In the genomic region with DNA sequence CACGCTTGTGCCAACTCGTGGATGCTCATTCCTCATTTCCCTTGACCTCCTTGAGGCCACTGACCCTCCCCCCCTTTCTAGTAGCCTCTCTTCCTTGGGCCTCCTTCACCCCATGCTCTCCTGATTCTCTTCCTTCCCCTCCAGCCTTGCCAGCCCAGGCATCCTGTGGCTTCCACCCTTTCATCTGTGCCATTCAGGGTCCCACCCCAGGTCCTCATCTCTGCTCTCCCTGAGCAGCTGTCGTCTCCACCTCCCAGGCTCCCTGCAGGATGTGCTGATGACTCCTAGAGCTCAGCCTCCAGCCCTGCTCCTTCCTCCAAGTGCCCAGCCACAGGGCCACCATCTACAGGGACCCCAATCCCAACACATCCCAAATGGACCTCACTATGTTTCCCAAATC, we compare ENCODE assay signal across 15 cellular contexts.
DNase-seq lines count a peak whose midpoint lies in the region; ATAC-seq and TF ChIP-seq lines count a peak whose summit lies in the region.
"Had no signal": no experiment of that assay in that cellular context is flagged by ENCODE, and none has a peak within 500 bp of the region (broad histone marks: within the 10 kb centered on the region; RNA-seq: fewer than 3 reads in every experiment).

No MANE protein-coding gene starts in this region.

- no peak overlapping the region for H3K23ac ChIP-seq in neuronal stem cell (ENCODE audit: low read depth, low read length, poor library complexity)

- H2AK5ac ChIP-seq in neuronal stem cell (ENCODE audit: low read depth, low read length): peak overlapping the region; percentile 20

- intact Hi-C loops in stomach (cut with DNase I; ENCODE audit: low total_unique reads): no loop called here

- H3K14ac ChIP-seq in neuronal stem cell (ENCODE audit: low read length): no peak overlapping the region

- peaks cover 11% of the 10 kb centered on the region for H3K27me3 Mint-ChIP-seq in activated naive CD8-positive, alpha-beta T cell treated with anti-CD3 and anti-CD28 coated beads for 36 hours
- peaks cover 12% of the 10 kb centered on the region for H3K27me3 Mint-ChIP-seq in activated naive CD8-positive, alpha-beta T cell treated with anti-CD3 and anti-CD28 coated beads, Interleukin-2, amount 50 U/mL, for 24 hours
- peaks cover 29% of the 10 kb centered on the region for H3K27me3 Mint-ChIP-seq in chondrocyte (ENCODE audit: low read depth)

- H3K18ac ChIP-seq in neuronal stem cell (ENCODE audit: low read length): peak overlapping the region; percentile 31

- peak overlapping the region; percentile 25 for H3K27ac Mint-ChIP-seq in activated naive CD8-positive, alpha-beta T cell treated with anti-CD3 and anti-CD28 coated beads for 36 hours
- H3K27ac Mint-ChIP-seq in activated naive CD8-positive, alpha-beta T cell treated with anti-CD3 and anti-CD28 coated beads, Interleukin-2, amount 50 U/mL, for 24 hours: no peak overlapping the region
- no peak overlapping the region for H3K27ac Mint-ChIP-seq in chondrocyte (ENCODE audit: unreplicated experiment)
- H3K27ac Mint-ChIP-seq: CD4-positive, alpha-beta memory T cell had no signal

- no peak for TF ChIP-seq EP300 in stomach (IDR thresholded peaks at IDR 0.05)

- H3K9ac ChIP-seq in neuronal stem cell (ENCODE audit: low read depth, low read length, poor library complexity): no peak overlapping the region
- H3K9ac ChIP-seq: GM23248 had no signal

- no peak overlapping the region for H3K27ac ChIP-seq in neuronal stem cell (replicated peaks; ENCODE audit: low read length)
- no peak overlapping the region for H3K27ac ChIP-seq in stomach
- H3K27ac ChIP-seq: A549, C4-2B, GM23248 had no signal

- no peak overlapping the region for H4K91ac ChIP-seq in neuronal stem cell (ENCODE audit: low read depth, low read length, poor library complexity)

- H3K79me1 ChIP-seq in neuronal stem cell (ENCODE audit: low read depth, low read length): no peaks in the 10 kb centered on the region

- H2BK15ac ChIP-seq in neuronal stem cell (ENCODE audit: low read length): no peak overlapping the region

- H3K36me3 Mint-ChIP-seq in activated naive CD8-positive, alpha-beta T cell treated with anti-CD3 and anti-CD28 coated beads for 36 hours: no peaks in the 10 kb centered on the region
- H3K36me3 Mint-ChIP-seq in activated naive CD8-positive, alpha-beta T cell treated with anti-CD3 and anti-CD28 coated beads, Interleukin-2, amount 50 U/mL, for 24 hours (ENCODE audit: low read depth): no peaks in the 10 kb centered on the region
- no peaks in the 10 kb centered on the region for H3K36me3 Mint-ChIP-seq in chondrocyte (ENCODE audit: low read depth)
- H3K36me3 Mint-ChIP-seq: CD4-positive, alpha-beta memory T cell had no signal

- no peak overlapping the region for H2BK5ac ChIP-seq in neuronal stem cell (ENCODE audit: low read length)

- DNase-seq in activated naive CD8-positive, alpha-beta T cell treated with anti-CD3 and anti-CD28 coated beads for 36 hours: no peak
- DNase-seq in activated naive CD8-positive, alpha-beta T cell treated with anti-CD3 and anti-CD28 coated beads, Interleukin-2, amount 50 U/mL, for 24 hours: no peak
- DNase-seq in chondrocyte (ENCODE audit: low spot score): peak; percentile 56
- no peak for DNase-seq in neuronal stem cell (ENCODE audit: low spot score)
- no peak for DNase-seq in stomach
- DNase-seq: CD4-positive, alpha-beta memory T cell; GM23248; H7 had no signal

- TF ChIP-seq POLR2A in stomach (IDR thresholded peaks at IDR 0.05): no peak

- no CpG with 5 or more reads among the region's 3 CpGs for WGBS in neuronal stem cell (ENCODE audit: extremely low coverage in 2 of 2, insufficient read length in 2 of 2, insufficient replicate concordance in 1 of 2), 2 donors
- WGBS in stomach, 5 donors: 27 to 46% (median 31%) methylated on average over 3 of the region's 3 CpGs

- H3K4me3 ChIP-seq in neuronal stem cell (ENCODE audit: low read length in 2 of 2) (no peak overlapping the region), stomach (no peak overlapping the region)
- H3K4me3 ChIP-seq: A549, GM12878, GM23248 had no signal

- no peak overlapping the region for H3K4me3 Mint-ChIP-seq in activated naive CD8-positive, alpha-beta T cell treated with anti-CD3 and anti-CD28 coated beads for 36 hours
- no peak overlapping the region for H3K4me3 Mint-ChIP-seq in activated naive CD8-positive, alpha-beta T cell treated with anti-CD3 and anti-CD28 coated beads, Interleukin-2, amount 50 U/mL, for 24 hours
- H3K4me3 Mint-ChIP-seq in chondrocyte (ENCODE audit: unreplicated experiment): no peak overlapping the region
- H3K4me3 Mint-ChIP-seq: CD4-positive, alpha-beta memory T cell had no signal

- no peak overlapping the region for H3K4ac ChIP-seq in neuronal stem cell (ENCODE audit: low read length)

- no peak overlapping the region for H2BK120ac ChIP-seq in neuronal stem cell (ENCODE audit: low read depth, low read length)

- no peak overlapping the region for H2BK12ac ChIP-seq in neuronal stem cell (ENCODE audit: low read length)

- H3K27me3 ChIP-seq in neuronal stem cell (ENCODE audit: control insufficient read depth in 3 of 3, insufficient read depth in 3 of 3, low read depth in 1 of 3, low read length in 3 of 3) (peaks cover 0 to 9% (median 0%) of the 10 kb centered on the region in 3 experiments), stomach (peaks cover 0 to 91% (median 3%) of the 10 kb centered on the region in 3 donors)
- H3K27me3 ChIP-seq: BE2C had no signal

- H3K4me1 ChIP-seq in neuronal stem cell (ENCODE audit: control insufficient read depth in 2 of 2, insufficient read depth in 1 of 2, low read depth in 1 of 2, low read length in 2 of 2): peaks cover 0 to 5% of the 10 kb centered on the region in 2 donors
- no peaks in the 10 kb centered on the region for H3K4me1 ChIP-seq in stomach
- H3K4me1 ChIP-seq: A549 had no signal

- H3K4me2 ChIP-seq in neuronal stem cell (ENCODE audit: insufficient read depth, low read length, poor library complexity, severe bottlenecking): no peak overlapping the region
- H3K4me2 ChIP-seq: A549 had no signal

- H3K36me3 ChIP-seq in neuronal stem cell (replicated peaks in 1 of 2; ENCODE audit: control insufficient read depth in 2 of 2, insufficient read depth in 2 of 2, low read length in 2 of 2): no peaks in the 10 kb centered on the region
- no peaks in the 10 kb centered on the region for H3K36me3 ChIP-seq in stomach
- H3K36me3 ChIP-seq: BE2C had no signal

- H3K9me3 Mint-ChIP-seq in activated naive CD8-positive, alpha-beta T cell treated with anti-CD3 and anti-CD28 coated beads for 36 hours: no peaks in the 10 kb centered on the region
- no peaks in the 10 kb centered on the region for H3K9me3 Mint-ChIP-seq in activated naive CD8-positive, alpha-beta T cell treated with anti-CD3 and anti-CD28 coated beads, Interleukin-2, amount 50 U/mL, for 24 hours
- H3K9me3 Mint-ChIP-seq in chondrocyte (ENCODE audit: low read depth): no peaks in the 10 kb centered on the region
- H3K9me3 Mint-ChIP-seq: CD4-positive, alpha-beta memory T cell had no signal

- H3K9me3 ChIP-seq in neuronal stem cell (replicated peaks in 1 of 2; ENCODE audit: control insufficient read depth in 2 of 2, insufficient read depth in 1 of 2, low read depth in 1 of 2, low read length in 2 of 2) (no peaks in the 10 kb centered on the region), stomach (no peaks in the 10 kb centered on the region)
- H3K9me3 ChIP-seq: A549, BE2C had no signal

- no peaks in the 10 kb centered on the region for H3K4me1 Mint-ChIP-seq in activated naive CD8-positive, alpha-beta T cell treated with anti-CD3 and anti-CD28 coated beads for 36 hours
- H3K4me1 Mint-ChIP-seq in activated naive CD8-positive, alpha-beta T cell treated with anti-CD3 and anti-CD28 coated beads, Interleukin-2, amount 50 U/mL, for 24 hours: no peaks in the 10 kb centered on the region
- H3K4me1 Mint-ChIP-seq in chondrocyte (ENCODE audit: low read depth): no peaks in the 10 kb centered on the region
- H3K4me1 Mint-ChIP-seq: CD4-positive, alpha-beta memory T cell had no signal

- no peak for TF ChIP-seq CTCF in chondrocyte (IDR thresholded peaks at IDR 0.05)
- no peak for TF ChIP-seq CTCF in stomach (IDR thresholded peaks at IDR 0.05)

- no peak overlapping the region for H2AFZ ChIP-seq in neuronal stem cell (ENCODE audit: low read length)
- H2AFZ ChIP-seq: GM23248 had no signal

- H4K8ac ChIP-seq in neuronal stem cell (ENCODE audit: low read depth, low read length): no peak overlapping the region

- ATAC-seq in activated naive CD8-positive, alpha-beta T cell treated with anti-CD3 and anti-CD28 coated beads, Interleukin-2, amount 50 U/mL, for 24 hours: no peak
- ATAC-seq in HG03097 (IDR thresholded peaks at IDR 0.05; ENCODE audit: low FRiP score, unreplicated experiment) (no peak), HG02885 (IDR thresholded peaks at IDR 0.05; ENCODE audit: poor library complexity, unreplicated experiment) (no peak)
- ATAC-seq: A549, GM12878, HepG2 had no signal
